Comparison of ENCODE assay signal across 11 cellular contexts in genomic region chrX:6225307-6226052, GRCh38.
DNase-seq lines count a peak whose midpoint lies in the region; ATAC-seq lines count a peak whose summit lies in the region.
"Had no signal": no experiment of that assay in that cellular context is flagged by ENCODE, and none has a peak within 500 bp of the region (broad histone marks: within the 10 kb centered on the region; RNA-seq: fewer than 3 reads in every experiment).

No MANE protein-coding gene starts in this region.

- H3K27ac Mint-ChIP-seq in stimulated activated memory B cell treated with anti-CD40 and anti-IgM and Interleukin-4, amounts not matched to agents 10 μg/mL and 1 μg/mL and 100 μg/mL, for 72 hours, result peak overlapping the region; percentile 73

- no peaks in the 10 kb centered on the region for H3K9me3 Mint-ChIP-seq in stimulated activated memory B cell treated with anti-CD40 and anti-IgM and Interleukin-4, amounts not matched to agents 10 μg/mL and 1 μg/mL and 100 μg/mL, for 72 hours

- H3K4me3 ChIP-seq in iPS-20b (ENCODE audit: low read length), result peak overlapping the region; percentile 88

- H3K36me3 Mint-ChIP-seq in stimulated activated memory B cell treated with anti-CD40 and anti-IgM and Interleukin-4, amounts not matched to agents 10 μg/mL and 1 μg/mL and 100 μg/mL, for 72 hours, result no peaks in the 10 kb centered on the region

- H3K4me1 ChIP-seq in iPS-20b (ENCODE audit: insufficient read depth, low read length), result peaks cover 23% of the 10 kb centered on the region; the same call in 1 of the 2 replicates

- H3K27me3 ChIP-seq in iPS-20b (ENCODE audit: insufficient read depth, low read length), result no peaks in the 10 kb centered on the region

- peaks cover 6% of the 10 kb centered on the region for H3K4me1 Mint-ChIP-seq in stimulated activated memory B cell treated with anti-CD40 and anti-IgM and Interleukin-4, amounts not matched to agents 10 μg/mL and 1 μg/mL and 100 μg/mL, for 72 hours

- no peaks in the 10 kb centered on the region for H3K36me3 ChIP-seq in iPS-20b (ENCODE audit: insufficient read depth, low read depth, low read length)

- DNase-seq in NCI-H345 treated with DMSO at 0.1 percent for 48 hours (lab: John Stamatoyannopoulos, UW; ENCODE audit: unreplicated experiment) (peak; percentile 29), NCI-H345 (lab: John Stamatoyannopoulos, UW) (no peak), T1000 (lab: John Stamatoyannopoulos, UW) (peak; percentile 0), HuH-7.5 (ENCODE audit: low spot score) (no peak), NCI-H524 treated with DMSO at 0.1 percent for 48 hours (lab: John Stamatoyannopoulos, UW) (no peak)
- DNase-seq: IMR-90, SHP77, small intestine had no signal

- no peak for ATAC-seq in stimulated activated memory B cell treated with anti-CD40 and anti-IgM and Interleukin-4, amounts not matched to agents 10 μg/mL and 1 μg/mL and 100 μg/mL, for 72 hours
- no peak for ATAC-seq in GM19452 (IDR thresholded peaks at IDR 0.05; ENCODE audit: unreplicated experiment)

- H3K4me3 Mint-ChIP-seq in stimulated activated memory B cell treated with anti-CD40 and anti-IgM and Interleukin-4, amounts not matched to agents 10 μg/mL and 1 μg/mL and 100 μg/mL, for 72 hours, result peak overlapping the region; percentile 74

- H3K27me3 Mint-ChIP-seq in stimulated activated memory B cell treated with anti-CD40 and anti-IgM and Interleukin-4, amounts not matched to agents 10 μg/mL and 1 μg/mL and 100 μg/mL, for 72 hours, result peaks cover 10% of the 10 kb centered on the region

- H3K9me3 ChIP-seq in iPS-20b (ENCODE audit: insufficient read depth, low read depth, low read length), result no peaks in the 10 kb centered on the region

- H3K9ac ChIP-seq in iPS-20b (ENCODE audit: low read depth, low read length), result peak overlapping the region; percentile 83; the same call in 1 of the 2 replicates

- H3K27ac ChIP-seq in iPS-20b (ENCODE audit: low read length), result no peak overlapping the region

Comparison
In these comparisons a context has a peak if more than half of its experiments do, and no peak if none do; other contexts are left out.
1. DNase-seq: peak in NCI-H345 treated with DMSO at 0.1 percent for 48 hours (single experiment) and T1000 (single experiment); none in NCI-H345 (single experiment), HuH-7.5 (single experiment) and NCI-H524 treated with DMSO at 0.1 percent for 48 hours (single experiment).